In genomic region chr3:127456471-127457093, GRCh38 we compare ENCODE assay signal across 11 cellular contexts.
DNase-seq lines count a peak whose midpoint lies in the region; ATAC-seq and TF ChIP-seq lines count a peak whose summit lies in the region.
"Had no signal": no experiment of that assay in that cellular context is flagged by ENCODE, and none has a peak within 500 bp of the region (broad histone marks: within the 10 kb centered on the region; RNA-seq: fewer than 3 reads in every experiment).

No MANE protein-coding gene starts in this region.

- peaks cover 13% of the 10 kb centered on the region for H3K4me1 ChIP-seq in prostate gland (replicated peaks)
- H3K4me1 ChIP-seq: A549 had no signal

- no peak overlapping the region for H3K4me3 ChIP-seq in fibroblast of the aortic adventitia (ENCODE audit: low read depth, low read length)
- H3K4me3 ChIP-seq in prostate gland = no peak overlapping the region

- no peaks in the 10 kb centered on the region for H3K36me3 ChIP-seq in prostate gland

- H3K27ac ChIP-seq in prostate gland = no peak overlapping the region
- H3K27ac ChIP-seq: VCaP had no signal

- no peak overlapping the region for H3K27ac Mint-ChIP-seq in mesothelial cell of epicardium
- H3K27ac Mint-ChIP-seq: stimulated activated naive B cell treated with anti-CD40 and anti-IgM and Interleukin-4, amounts not matched to agents 10 μg/mL and 1 μg/mL and 100 μg/mL, for 72 hours had no signal

- no peak overlapping the region for H3K4me3 Mint-ChIP-seq in mesothelial cell of epicardium
- H3K4me3 Mint-ChIP-seq: stimulated activated naive B cell treated with anti-CD40 and anti-IgM and Interleukin-4, amounts not matched to agents 10 μg/mL and 1 μg/mL and 100 μg/mL, for 72 hours had no signal

- intact Hi-C loops in prostate gland (cut with DNase I) = loop anchor here (2.0 kb wide), 1 partner anchor 704 kb away; no protein-coding TSS in a partner anchor

- H3K9me3 Mint-ChIP-seq in mesothelial cell of epicardium = no peaks in the 10 kb centered on the region
- H3K9me3 Mint-ChIP-seq: stimulated activated naive B cell treated with anti-CD40 and anti-IgM and Interleukin-4, amounts not matched to agents 10 μg/mL and 1 μg/mL and 100 μg/mL, for 72 hours had no signal

- peak; percentile 12 for TF ChIP-seq POLR2A in prostate gland (IDR thresholded peaks at IDR 0.05)

- 5% methylated on average over 24 of the region's 24 CpGs for WGBS in prostate gland

- peaks cover 96% of the 10 kb centered on the region for H3K27me3 Mint-ChIP-seq in mesothelial cell of epicardium (ENCODE audit: low read depth)

- ATAC-seq in HG02571 (IDR thresholded peaks at IDR 0.05; ENCODE audit: unreplicated experiment) = no peak

- peaks cover 3% of the 10 kb centered on the region for H3K4me1 Mint-ChIP-seq in mesothelial cell of epicardium

- DNase-seq in NCI-H2081 (lab: John Stamatoyannopoulos, UW) (peak; percentile 11 to 46), NCI-H2081 treated with DMSO at 0.1 percent for 48 hours (lab: John Stamatoyannopoulos, UW) (no peak), NCI-H774 (lab: John Stamatoyannopoulos, UW) (peak; percentile 39), fibroblast of the aortic adventitia (ENCODE audit: low read depth) (peak; percentile 34), prostate gland (ENCODE audit: low spot score) (peak; percentile 16), activated gamma-delta T cell (lab: John Stamatoyannopoulos, UW) (no peak), mesothelial cell of epicardium (ENCODE audit: low spot score in 2 of 2, unreplicated experiment in 2 of 2) (no peak)
- DNase-seq: stimulated activated naive B cell treated with anti-CD40 and anti-IgM and Interleukin-4, amounts not matched to agents 10 μg/mL and 1 μg/mL and 100 μg/mL, for 72 hours had no signal

- no peak for TF ChIP-seq CTCF in fibroblast of the aortic adventitia (IDR thresholded peaks at IDR 0.05; ENCODE audit: insufficient read depth, low read length)
- no peak for TF ChIP-seq CTCF in prostate gland (IDR thresholded peaks at IDR 0.05)
- no peak for TF ChIP-seq CTCF in mesothelial cell of epicardium (IDR thresholded peaks at IDR 0.05; ENCODE audit: unreplicated experiment)

- no peaks in the 10 kb centered on the region for H3K36me3 Mint-ChIP-seq in mesothelial cell of epicardium
- H3K36me3 Mint-ChIP-seq: stimulated activated naive B cell treated with anti-CD40 and anti-IgM and Interleukin-4, amounts not matched to agents 10 μg/mL and 1 μg/mL and 100 μg/mL, for 72 hours had no signal

- H3K27me3 ChIP-seq in prostate gland (replicated peaks; ENCODE audit: insufficient read depth) = peaks cover 24% of the 10 kb centered on the region

- no peaks in the 10 kb centered on the region for H3K9me3 ChIP-seq in prostate gland
- H3K9me3 ChIP-seq: A549 had no signal

Comparison
In these comparisons a context has a peak if more than half of its experiments do, and no peak if none do; other contexts are left out.
1. DNase-seq: peak in NCI-H2081 (2 of 2), NCI-H774 (single experiment), fibroblast of the aortic adventitia (single experiment) and prostate gland (single experiment); none in NCI-H2081 treated with DMSO at 0.1 percent for 48 hours (single experiment), activated gamma-delta T cell (single experiment) and mesothelial cell of epicardium (0 of 2).